In the genomic region with DNA sequence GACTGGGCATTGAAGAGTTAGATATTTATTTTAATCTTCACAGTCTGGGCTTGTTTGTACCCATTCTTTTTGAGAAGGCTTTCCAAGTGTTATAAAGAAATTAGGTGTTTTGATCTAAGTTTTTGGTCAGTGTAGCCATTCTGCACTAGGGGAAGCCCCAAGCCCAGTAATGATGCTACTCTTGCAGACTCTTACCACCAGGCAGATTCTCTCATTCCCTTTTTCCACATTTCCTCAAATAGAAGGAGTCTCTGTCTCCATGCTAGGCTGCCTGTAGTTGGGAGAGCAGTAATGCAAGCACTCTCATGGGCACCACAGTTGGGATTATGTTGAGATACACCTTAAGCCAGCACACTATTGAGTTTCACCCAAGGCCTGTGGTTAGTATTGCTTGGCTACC, we compare ENCODE assay signal across 40 cellular contexts. TPM values are rescaled to one million over a fixed set of nuclear protein-coding genes. Genes with fewer than 3 reads are reported as not detected.
"Had no signal": no experiment of that assay in that cellular context is flagged by ENCODE, and none has a peak within 500 bp of the region (broad histone marks: within the 10 kb centered on the region; RNA-seq: fewer than 3 reads in every experiment).

No MANE protein-coding gene starts in this region.

- H3K27ac ChIP-seq: ascending aorta, body of pancreas, brain microvascular endothelial cell, breast epithelium, WERI-Rb-1 had no signal

- H3K4me3 Mint-ChIP-seq: activated B cell treated with CpG ODN at 0.5 μM for 24 hours; activated CD4-positive, alpha-beta memory T cell treated with anti-CD3 and anti-CD28 coated beads for 36 hours; activated CD4-positive, alpha-beta T cell treated with anti-CD3 and anti-CD28 coated beads, Interleukin-2, amount 10 ng/mL, durations not matched to agents 24 days and 14 days; activated CD8-positive, alpha-beta T cell treated with anti-CD3 and anti-CD28 coated beads for 36 hours; activated naive CD4-positive, alpha-beta T cell treated with anti-CD3 and anti-CD28 coated beads for 36 hours; activated naive CD8-positive, alpha-beta T cell; activated naive CD8-positive, alpha-beta T cell treated with anti-CD3 and anti-CD28 coated beads, Interleukin-2, amount 10 ng/mL, durations not matched to agents 7 days and 5 days; activated naive CD8-positive, alpha-beta T cell treated with anti-CD3 and anti-CD28 coated beads, Interleukin-2, amount 50 U/mL, for 24 hours; activated T-cell treated with anti-CD3 and anti-CD28 coated beads, Interleukin-2, amount 50 U/mL, for 4 hours; activated T-cell treated with anti-CD3 and anti-CD28 coated beads, Interleukin-2, amount 50 U/mL, for 72 hours; activated T-helper 1 cell treated with anti-CD3 and anti-CD28 coated beads, Interleukin-12 subunit alpha, Interleukin-12 subunit beta, Interleukin-2, Interleukin-4 antibody, amounts not matched to agents 30 ng/mL and 10 ng/mL and 1 ng/mL, durations not matched to agents 14 hours and 24 hours and 36 hours; activated T-helper 17 cell treated with anti-CD3 and anti-CD28 coated beads, Interleukin-2, amount 50 U/mL, for 72 hours; T-helper 1 cell treated with Interleukin-12 subunit alpha and Interleukin-12 subunit beta and Interleukin-4 antibody, amounts not matched to agents 30 μg/mL and 1 μg/mL, for 36 hours; T-helper 2 cell treated with Interferon-gamma antibody and Interleukin-4, amounts not matched to agents 5 μg/mL and 100 μg/mL, for 36 hours had no signal

- H3K27ac Mint-ChIP-seq: activated B cell treated with CpG ODN at 0.5 μM for 24 hours; activated CD4-positive, alpha-beta memory T cell treated with anti-CD3 and anti-CD28 coated beads for 36 hours; activated CD4-positive, alpha-beta T cell treated with anti-CD3 and anti-CD28 coated beads, Interleukin-2, amount 10 ng/mL, durations not matched to agents 24 days and 14 days; activated CD8-positive, alpha-beta T cell treated with anti-CD3 and anti-CD28 coated beads for 36 hours; activated naive CD4-positive, alpha-beta T cell treated with anti-CD3 and anti-CD28 coated beads for 36 hours; activated naive CD8-positive, alpha-beta T cell; activated naive CD8-positive, alpha-beta T cell treated with anti-CD3 and anti-CD28 coated beads, Interleukin-2, amount 10 ng/mL, durations not matched to agents 7 days and 5 days; activated naive CD8-positive, alpha-beta T cell treated with anti-CD3 and anti-CD28 coated beads, Interleukin-2, amount 50 U/mL, for 24 hours; activated T-cell treated with anti-CD3 and anti-CD28 coated beads, Interleukin-2, amount 50 U/mL, for 72 hours; activated T-helper 1 cell treated with anti-CD3 and anti-CD28 coated beads, Interleukin-12 subunit alpha, Interleukin-12 subunit beta, Interleukin-2, Interleukin-4 antibody, amounts not matched to agents 30 ng/mL and 10 ng/mL and 1 ng/mL, durations not matched to agents 14 hours and 24 hours and 36 hours; activated T-helper 17 cell treated with anti-CD3 and anti-CD28 coated beads, Interleukin-2, amount 50 U/mL, for 72 hours; T-helper 1 cell treated with Interleukin-12 subunit alpha and Interleukin-12 subunit beta and Interleukin-4 antibody, amounts not matched to agents 30 μg/mL and 1 μg/mL, for 36 hours; T-helper 2 cell treated with Interferon-gamma antibody and Interleukin-4, amounts not matched to agents 5 μg/mL and 100 μg/mL, for 36 hours had no signal

- H3K4me1 ChIP-seq: ascending aorta, body of pancreas, breast epithelium had no signal

- H3K9me3 ChIP-seq: ascending aorta, body of pancreas, breast epithelium had no signal

- DNase-seq: activated B cell treated with CpG ODN at 0.5 μM for 24 hours; activated CD4-positive, alpha-beta memory T cell treated with anti-CD3 and anti-CD28 coated beads for 36 hours; activated CD4-positive, alpha-beta T cell treated with anti-CD3 and anti-CD28 coated beads for 4 hours; activated CD4-positive, alpha-beta T cell treated with anti-CD3 and anti-CD28 coated beads, Interleukin-2, amount 10 ng/mL, durations not matched to agents 24 days and 14 days; activated CD4-positive, alpha-beta T cell treated with anti-CD3 and anti-CD28 coated beads, Interleukin-2, amount 50 U/mL, for 1 hour; activated CD4-positive, alpha-beta T cell treated with anti-CD3 and anti-CD28 coated beads, Interleukin-2, amount 50 U/mL, for 4 hours; activated CD4-positive, CD25-positive, alpha-beta regulatory T cell treated with anti-CD3 and anti-CD28 coated beads, Interleukin-2, amount 50 U/mL, for 72 hours; activated CD8-positive, alpha-beta memory T cell treated with anti-CD3 and anti-CD28 coated beads, Interleukin-2, amount 50 U/mL, for 4 hours; activated CD8-positive, alpha-beta T cell treated with anti-CD3 and anti-CD28 coated beads for 36 hours; activated effector memory CD4-positive, alpha-beta T cell treated with anti-CD3 and anti-CD28 coated beads, Interleukin-2, amount 50 U/mL, for 16 hours; activated gamma-delta T cell treated with Interleukin-2 at 50 U/mL for 16 hours; activated naive CD4-positive, alpha-beta T cell; activated naive CD4-positive, alpha-beta T cell treated with anti-CD3 and anti-CD28 coated beads for 36 hours; activated naive CD4-positive, alpha-beta T cell treated with anti-CD3 and anti-CD28 coated beads, Interleukin-2, amount 50 U/mL, for 16 hours; activated naive CD8-positive, alpha-beta T cell treated with anti-CD3 and anti-CD28 coated beads, Interleukin-2, amount 10 ng/mL, durations not matched to agents 7 days and 5 days; activated naive CD8-positive, alpha-beta T cell treated with anti-CD3 and anti-CD28 coated beads, Interleukin-2, amount 50 U/mL, for 24 hours; activated T-cell treated with anti-CD3 and anti-CD28 coated beads for 4 hours; activated T-cell treated with anti-CD3 and anti-CD28 coated beads, Interleukin-2, amount 50 U/mL, for 1 hour; activated T-cell treated with anti-CD3 and anti-CD28 coated beads, Interleukin-2, amount 50 U/mL, for 4 hours; activated T-cell treated with anti-CD3 and anti-CD28 coated beads, Interleukin-2, amount 50 U/mL, for 72 hours; amygdala; anterior cingulate cortex; body of pancreas; brain microvascular endothelial cell; central memory CD4-positive, alpha-beta T cell; T-helper 1 cell; T-helper 2 cell; T-helper 9 cell; WERI-Rb-1 had no signal

- H3K4me1 Mint-ChIP-seq: activated B cell treated with CpG ODN at 0.5 μM for 24 hours; activated CD4-positive, alpha-beta T cell treated with anti-CD3 and anti-CD28 coated beads, Interleukin-2, amount 10 ng/mL, durations not matched to agents 24 days and 14 days; activated naive CD8-positive, alpha-beta T cell treated with anti-CD3 and anti-CD28 coated beads, Interleukin-2, amount 10 ng/mL, durations not matched to agents 7 days and 5 days; activated naive CD8-positive, alpha-beta T cell treated with anti-CD3 and anti-CD28 coated beads, Interleukin-2, amount 50 U/mL, for 24 hours; activated T-helper 17 cell treated with anti-CD3 and anti-CD28 coated beads, Interleukin-2, amount 50 U/mL, for 72 hours had no signal

- H3K36me3 Mint-ChIP-seq: activated CD4-positive, alpha-beta memory T cell treated with anti-CD3 and anti-CD28 coated beads for 36 hours; activated naive CD8-positive, alpha-beta T cell; activated naive CD8-positive, alpha-beta T cell treated with anti-CD3 and anti-CD28 coated beads, Interleukin-2, amount 10 ng/mL, durations not matched to agents 7 days and 5 days had no signal

- ATAC-seq: activated CD8-positive, alpha-beta T cell treated with anti-CD3 and anti-CD28 coated beads for 36 hours; activated naive CD8-positive, alpha-beta T cell treated with anti-CD3 and anti-CD28 coated beads, Interleukin-2, amount 50 U/mL, for 24 hours; activated T-cell treated with anti-CD3 and anti-CD28 coated beads, Interleukin-2, amount 50 U/mL, for 4 hours; activated T-cell treated with anti-CD3 and anti-CD28 coated beads, Interleukin-2, amount 50 U/mL, for 72 hours; activated T-helper 17 cell treated with anti-CD3 and anti-CD28 coated beads, Interleukin-2, amount 50 U/mL, for 72 hours; body of pancreas had no signal

- H3K4me3 ChIP-seq: ascending aorta, body of pancreas, breast epithelium had no signal

- H3K36me3 ChIP-seq: ascending aorta, brain microvascular endothelial cell, breast epithelium, WERI-Rb-1 had no signal

- H3K27me3 Mint-ChIP-seq: activated B cell treated with CpG ODN at 0.5 μM for 24 hours; activated CD4-positive, alpha-beta memory T cell treated with anti-CD3 and anti-CD28 coated beads for 36 hours; activated CD4-positive, alpha-beta T cell treated with anti-CD3 and anti-CD28 coated beads, Interleukin-2, amount 10 ng/mL, durations not matched to agents 24 days and 14 days had no signal

- H3K9me3 Mint-ChIP-seq: activated B cell treated with CpG ODN at 0.5 μM for 24 hours; activated CD4-positive, alpha-beta memory T cell treated with anti-CD3 and anti-CD28 coated beads for 36 hours; activated CD4-positive, alpha-beta T cell treated with anti-CD3 and anti-CD28 coated beads, Interleukin-2, amount 10 ng/mL, durations not matched to agents 24 days and 14 days; activated CD8-positive, alpha-beta T cell treated with anti-CD3 and anti-CD28 coated beads for 36 hours; activated naive CD4-positive, alpha-beta T cell treated with anti-CD3 and anti-CD28 coated beads for 36 hours; activated naive CD8-positive, alpha-beta T cell treated with anti-CD3 and anti-CD28 coated beads, Interleukin-2, amount 10 ng/mL, durations not matched to agents 7 days and 5 days; activated naive CD8-positive, alpha-beta T cell treated with anti-CD3 and anti-CD28 coated beads, Interleukin-2, amount 50 U/mL, for 24 hours; activated T-cell treated with anti-CD3 and anti-CD28 coated beads, Interleukin-2, amount 50 U/mL, for 4 hours; activated T-cell treated with anti-CD3 and anti-CD28 coated beads, Interleukin-2, amount 50 U/mL, for 72 hours; activated T-helper 1 cell treated with anti-CD3 and anti-CD28 coated beads, Interleukin-12 subunit alpha, Interleukin-12 subunit beta, Interleukin-2, Interleukin-4 antibody, amounts not matched to agents 30 ng/mL and 10 ng/mL and 1 ng/mL, durations not matched to agents 14 hours and 24 hours and 36 hours; activated T-helper 17 cell treated with anti-CD3 and anti-CD28 coated beads, Interleukin-2, amount 50 U/mL, for 72 hours; T-helper 1 cell treated with Interleukin-12 subunit alpha and Interleukin-12 subunit beta and Interleukin-4 antibody, amounts not matched to agents 30 μg/mL and 1 μg/mL, for 36 hours; T-helper 2 cell treated with Interferon-gamma antibody and Interleukin-4, amounts not matched to agents 5 μg/mL and 100 μg/mL, for 36 hours had no signal

- H3K27me3 ChIP-seq: ascending aorta, body of pancreas, brain microvascular endothelial cell had no signal

RNA-seq across cellular contexts. Expression of a gene that starts 21.5 kb away (rescaled TPM):
- total RNA-seq: activated B cell treated with CpG ODN at 0.5 μM for 24 hours; activated CD4-positive, alpha-beta memory T cell treated with anti-CD3 and anti-CD28 coated beads for 36 hours; activated CD4-positive, alpha-beta T cell treated with anti-CD3 and anti-CD28 coated beads, Interleukin-2, amount 10 ng/mL, durations not matched to agents 24 days and 14 days; activated CD8-positive, alpha-beta memory T cell treated with anti-CD3 and anti-CD28 coated beads for 36 hours; activated CD8-positive, alpha-beta T cell treated with anti-CD3 and anti-CD28 coated beads for 36 hours; activated naive CD4-positive, alpha-beta T cell treated with anti-CD3 and anti-CD28 coated beads for 36 hours; activated naive CD8-positive, alpha-beta T cell treated with anti-CD3 and anti-CD28 coated beads, Interleukin-2, amount 10 ng/mL, durations not matched to agents 7 days and 5 days; activated T-cell treated with anti-CD3 and anti-CD28 coated beads, Interleukin-2, amount 50 U/mL, for 4 hours; activated T-cell treated with anti-CD3 and anti-CD28 coated beads, Interleukin-2, amount 50 U/mL, for 72 hours; activated T-helper 1 cell treated with anti-CD3 and anti-CD28 coated beads, Interleukin-12 subunit alpha, Interleukin-12 subunit beta, Interleukin-2, Interleukin-4 antibody, amounts not matched to agents 30 ng/mL and 10 ng/mL and 1 ng/mL, durations not matched to agents 14 hours and 24 hours and 36 hours; activated T-helper 17 cell treated with anti-CD3 and anti-CD28 coated beads, Interleukin-2, amount 50 U/mL, for 72 hours; ascending aorta; body of pancreas; breast epithelium; cardiac septum; cerebellum had no signal
- polyA plus RNA-seq: adipose tissue had no signal
